Comparison of ENCODE assay signal across 21 cellular contexts in genomic region chr2:86786001-86786536, GRCh38.
DNase-seq lines count a peak whose midpoint lies in the region; ATAC-seq, FAIRE-seq and TF ChIP-seq lines count a peak whose summit lies in the region.
"Had no signal": no experiment of that assay in that cellular context is flagged by ENCODE, and none has a peak within 500 bp of the region (broad histone marks: within the 10 kb centered on the region; RNA-seq: fewer than 3 reads in every experiment).

No MANE protein-coding gene starts in this region.

- no peak overlapping the region for H2AFZ ChIP-seq in DND-41 (ENCODE audit: low read depth, low read length)

- no peaks in the 10 kb centered on the region for H3K27me3 ChIP-seq in DND-41 (ENCODE audit: insufficient read depth, low read length, poor library complexity)
- H3K27me3 ChIP-seq: SJCRH30 had no signal

- no peak overlapping the region for H3K27ac ChIP-seq in DND-41 (ENCODE audit: low read length)
- H3K27ac ChIP-seq: esophagus muscularis mucosa, lower lobe of right lung, ovary, right lobe of liver, SJCRH30 had no signal

- H3K4me3 ChIP-seq in DND-41 (ENCODE audit: low read depth in 1 of 2, low read length in 2 of 2) = no peak overlapping the region
- H3K4me3 ChIP-seq: esophagus muscularis mucosa, lower lobe of right lung, ovary, right lobe of liver, SJCRH30 had no signal

- no peak for FAIRE-seq in urothelium cell line (lab: Jason Lieb, UNC)

- H3K9me3 ChIP-seq in DND-41 (ENCODE audit: insufficient read depth, low read length, severe bottlenecking) = no peaks in the 10 kb centered on the region
- H3K9me3 ChIP-seq: esophagus muscularis mucosa, lower lobe of right lung, ovary, right lobe of liver, SJCRH30 had no signal

- H3K4me2 ChIP-seq in DND-41 (ENCODE audit: insufficient read depth, low read length) = no peak overlapping the region

- no peaks in the 10 kb centered on the region for H4K20me1 ChIP-seq in DND-41 (ENCODE audit: insufficient read depth, low read length)

- H3K4me1 ChIP-seq in DND-41 (ENCODE audit: insufficient read depth, low read length) = no peaks in the 10 kb centered on the region
- H3K4me1 ChIP-seq: SJCRH30 had no signal

- no peak overlapping the region for H3K9ac ChIP-seq in DND-41 (ENCODE audit: low read depth, low read length)

- no peak for DNase-seq in DND-41
- peak; percentile 72 for DNase-seq in activated CD8-positive, alpha-beta memory T cell treated with anti-CD3 and anti-CD28 coated beads, Interleukin-2, amount 50 U/mL, for 1 hour (ENCODE audit: extremely low read depth)
- peak; percentile 80 to 85 (median 82) for DNase-seq in effector memory CD8-positive, alpha-beta T cell
- peak; percentile 29 for DNase-seq in stimulated activated CD8-positive, alpha-beta memory T cell treated with anti-CD3 and anti-CD28 coated beads, Interleukin-4, amount 100 ng/mL, for 24 hours (ENCODE audit: low read depth)
- no peak for DNase-seq in urothelium cell line (ENCODE audit: low spot score)
- no peak for DNase-seq in RKO (ENCODE audit: low spot score)
- DNase-seq: activated B cell treated with CpG ODN at 0.5 μM for 24 hours; CD4-positive, alpha-beta memory T cell; DMS79 treated with DMSO at 0.1 percent for 48 hours; HFFc6; lower lobe of right lung; NCI-H1417 treated with DMSO at 0.1 percent for 48 hours; NCI-H526 treated with DMSO at 0.1 percent for 48 hours; OCI-M1; ovary; right lobe of liver; SJCRH30; stimulated activated CD4-positive, alpha-beta T cell treated with anti-CD3 and anti-CD28 coated beads, Interleukin-2, amount 100 ng/mL, for 48 hours had no signal

- no peaks in the 10 kb centered on the region for H3K36me3 ChIP-seq in DND-41 (ENCODE audit: insufficient read depth, low read length)
- H3K36me3 ChIP-seq: esophagus muscularis mucosa, lower lobe of right lung, ovary, right lobe of liver, SJCRH30 had no signal

- peaks cover 49 to 59% of the 10 kb centered on the region in 2 donors for H3K4me1 Mint-ChIP-seq in effector memory CD8-positive, alpha-beta T cell (ENCODE audit: low read depth in 2 of 2)

- peak overlapping the region; percentile 79 to 83 for H3K4me3 Mint-ChIP-seq in effector memory CD8-positive, alpha-beta T cell
- H3K4me3 Mint-ChIP-seq: activated B cell treated with CpG ODN at 0.5 μM for 24 hours, HFFc6 had no signal

- H3K27me3 Mint-ChIP-seq in effector memory CD8-positive, alpha-beta T cell = no peaks in the 10 kb centered on the region

- ATAC-seq in DND-41 (ENCODE audit: insufficient read depth, low read depth) (peak; percentile 45; the same call in 1 of the 3 replicates), GM18858 (IDR thresholded peaks at IDR 0.05; ENCODE audit: unreplicated experiment) (no peak), HG03280 (IDR thresholded peaks at IDR 0.05; ENCODE audit: unreplicated experiment) (no peak)
- ATAC-seq in effector memory CD8-positive, alpha-beta T cell (replicated peaks) = peak; percentile 70

- H3K36me3 Mint-ChIP-seq in effector memory CD8-positive, alpha-beta T cell (ENCODE audit: insufficient read depth) = peaks cover 76% of the 10 kb centered on the region
- H3K36me3 Mint-ChIP-seq: CD4-positive, alpha-beta memory T cell had no signal

- peaks cover 0 to 2% of the 10 kb centered on the region in 2 donors for H3K9me3 Mint-ChIP-seq in effector memory CD8-positive, alpha-beta T cell
- H3K9me3 Mint-ChIP-seq: activated B cell treated with CpG ODN at 0.5 μM for 24 hours, HFFc6 had no signal

- H3K79me2 ChIP-seq in DND-41 (ENCODE audit: insufficient read depth, low read length) = no peaks in the 10 kb centered on the region

- TF ChIP-seq CTCF in DND-41 (IDR thresholded peaks at IDR 0.05; ENCODE audit: borderline replicate concordance, extremely low read depth, low read length, poor library complexity, severe bottlenecking) = no peak

- peak overlapping the region; percentile 95 to 100 for H3K27ac Mint-ChIP-seq in effector memory CD8-positive, alpha-beta T cell
- H3K27ac Mint-ChIP-seq: HFFc6 had no signal

Comparison
In these comparisons a context has a peak if more than half of its experiments do, and no peak if none do; other contexts are left out.
1. ATAC-seq: peak in DND-41 (single experiment) and effector memory CD8-positive, alpha-beta T cell (single experiment); none in GM18858 (single experiment) and HG03280 (single experiment).
2. DNase-seq: peak in activated CD8-positive, alpha-beta memory T cell treated with anti-CD3 and anti-CD28 coated beads, Interleukin-2, amount 50 U/mL, for 1 hour (single experiment), effector memory CD8-positive, alpha-beta T cell (3 of 3) and stimulated activated CD8-positive, alpha-beta memory T cell treated with anti-CD3 and anti-CD28 coated beads, Interleukin-4, amount 100 ng/mL, for 24 hours (single experiment); none in DND-41 (single experiment), urothelium cell line (single experiment) and RKO (single experiment).